10 cellular contexts compared by ENCODE assay signal in the genomic region with DNA sequence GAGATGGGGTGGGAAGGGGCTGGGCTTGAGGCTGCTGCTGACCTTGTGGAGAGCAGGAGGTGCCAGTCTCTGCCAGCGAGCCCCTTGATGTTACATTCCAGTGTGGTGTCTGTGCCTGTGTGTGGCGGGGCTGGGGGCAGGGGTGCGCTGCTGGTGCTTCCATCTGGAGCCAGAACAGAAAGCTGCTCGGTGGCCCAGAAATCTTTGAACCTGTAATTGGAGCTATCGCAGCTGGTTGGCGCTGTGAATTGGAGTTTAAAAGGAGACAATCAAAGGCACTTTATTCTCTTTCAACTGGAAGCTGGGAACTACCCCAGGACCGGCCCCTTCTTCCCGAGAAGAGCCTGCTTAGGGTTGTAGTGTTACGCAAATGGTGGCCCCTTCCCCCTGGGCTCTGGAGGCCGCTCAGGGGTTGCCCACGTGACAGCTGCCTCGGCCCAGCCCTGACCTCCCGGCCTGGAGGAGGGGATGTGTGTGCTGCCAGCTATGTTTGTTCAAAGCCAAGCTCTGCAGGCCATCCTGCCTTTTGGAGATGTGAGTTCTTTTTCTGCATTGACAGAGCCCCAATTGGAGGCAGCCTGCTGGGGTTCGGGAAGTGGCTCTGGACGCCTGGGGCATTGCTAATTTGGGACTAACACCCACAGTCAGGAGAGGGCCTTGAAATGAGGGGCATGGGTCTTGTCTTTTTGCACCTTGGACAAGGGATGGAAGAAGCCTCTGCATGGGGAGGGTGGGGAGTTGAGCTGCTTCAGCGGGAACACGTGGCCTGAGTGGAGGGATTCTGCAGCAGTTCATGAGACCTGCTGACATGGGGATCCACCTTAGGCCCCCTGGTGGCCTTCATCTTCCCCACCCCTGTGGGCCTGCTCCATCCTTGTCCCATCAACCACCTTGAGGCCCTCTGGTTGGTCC. TPM values are rescaled to one million over a fixed set of nuclear protein-coding genes. Genes with fewer than 3 reads are reported as not detected.
DNase-seq lines count a peak whose midpoint lies in the region; ATAC-seq, FAIRE-seq and TF ChIP-seq lines count a peak whose summit lies in the region.
"Had no signal": no experiment of that assay in that cellular context is flagged by ENCODE, and none has a peak within 500 bp of the region (broad histone marks: within the 10 kb centered on the region; RNA-seq: fewer than 3 reads in every experiment).

No MANE protein-coding gene starts in this region.

- H3K4me3 ChIP-seq in DOHH2 (ENCODE audit: low read length): no peak overlapping the region
- H3K4me3 ChIP-seq in cardiac muscle cell: no peak overlapping the region
- no peak overlapping the region for H3K4me3 ChIP-seq in osteoblast (ENCODE audit: insufficient read depth, low read length)

- FAIRE-seq in urothelium cell line (lab: Jason Lieb, UNC): no peak

- no peak overlapping the region for H3K27ac ChIP-seq in DOHH2 (ENCODE audit: low read depth, low read length)
- peak overlapping the region; percentile 37 for H3K27ac ChIP-seq in cardiac muscle cell
- H3K27ac ChIP-seq in osteoblast (ENCODE audit: low read depth, low read length): no peak overlapping the region

- ATAC-seq in HG02571 (IDR thresholded peaks at IDR 0.05; ENCODE audit: unreplicated experiment) (no peak), GM21576 (IDR thresholded peaks at IDR 0.05; ENCODE audit: unreplicated experiment) (no peak)

- no peaks in the 10 kb centered on the region for H3K9me3 ChIP-seq in DOHH2 (ENCODE audit: control insufficient read depth, insufficient read depth, low read length)
- H3K9me3 ChIP-seq in cardiac muscle cell (ENCODE audit: low read depth): no peaks in the 10 kb centered on the region
- no peaks in the 10 kb centered on the region for H3K9me3 ChIP-seq in osteoblast (ENCODE audit: low read depth, low read length)

- H4K20me1 ChIP-seq in DOHH2 (ENCODE audit: control insufficient read depth, insufficient read depth, low read depth, low read length): no peaks in the 10 kb centered on the region
- no peaks in the 10 kb centered on the region for H4K20me1 ChIP-seq in osteoblast (ENCODE audit: insufficient read depth, low read length)

- H3K4me1 ChIP-seq in DOHH2 (ENCODE audit: control insufficient read depth, low read length): no peaks in the 10 kb centered on the region
- H3K4me1 ChIP-seq in cardiac muscle cell (ENCODE audit: low read depth): peaks cover 14% of the 10 kb centered on the region
- H3K4me1 ChIP-seq in osteoblast (ENCODE audit: insufficient read depth, low read length): no peaks in the 10 kb centered on the region

- H3K79me2 ChIP-seq in DOHH2 (ENCODE audit: control insufficient read depth, low read length) (no peaks in the 10 kb centered on the region), osteoblast (ENCODE audit: insufficient read depth, low read length) (no peaks in the 10 kb centered on the region)

- H3K27me3 ChIP-seq in DOHH2 (ENCODE audit: control insufficient read depth, low read length): peaks cover 28% of the 10 kb centered on the region
- peaks cover 24% of the 10 kb centered on the region for H3K27me3 ChIP-seq in cardiac muscle cell
- H3K27me3 ChIP-seq in osteoblast (ENCODE audit: insufficient read depth, low read length): peaks cover 23% of the 10 kb centered on the region

- TF ChIP-seq CTCF in DOHH2 (IDR thresholded peaks at IDR 0.05; ENCODE audit: low read depth, low read length, poor library complexity, severe bottlenecking) (peak; percentile 29), cardiac muscle cell (IDR thresholded peaks at IDR 0.05; ENCODE audit: low read depth, low read length) (peak; percentile 53), osteoblast (IDR thresholded peaks at IDR 0.05; ENCODE audit: extremely low read depth, low read depth, low read length) (peak; percentile 46)

- H2AFZ ChIP-seq in osteoblast (ENCODE audit: low read length): no peak overlapping the region

- peak; percentile 65 for DNase-seq in UCSD-AML1 (lab: John Stamatoyannopoulos, UW; ENCODE audit: unreplicated experiment)
- peak; percentile 65 to 75 for DNase-seq in cardiac muscle cell (ENCODE audit: low read depth in 1 of 2, low spot score in 1 of 2)
- peak; percentile 76 for DNase-seq in osteoblast (ENCODE audit: insufficient read length, low spot score, missing footprints)
- DNase-seq in urothelium cell line (ENCODE audit: low spot score): no peak
- DNase-seq in stimulated activated naive CD4-positive, alpha-beta T cell treated with Interleukin-2 at 50 U/mL for 16 hours (lab: John Stamatoyannopoulos, UW): no peak
- DNase-seq: cerebellar nuclear complex; stimulated activated CD4-positive, alpha-beta T cell treated with anti-CD3 and anti-CD28 coated beads, Interleukin-4, amount 100 ng/mL, for 4 hours had no signal

- H3F3A ChIP-seq in DOHH2 (ENCODE audit: control insufficient read depth, insufficient read depth): no peaks in the 10 kb centered on the region

- H3K4me2 ChIP-seq in DOHH2 (ENCODE audit: low read length) (no peak overlapping the region), osteoblast (ENCODE audit: insufficient read depth, low read length) (peak overlapping the region; percentile 32)

- H3K9me2 ChIP-seq in DOHH2 (replicated peaks; ENCODE audit: control insufficient read depth, low read length): no peaks in the 10 kb centered on the region

- H3K36me3 ChIP-seq in DOHH2 (ENCODE audit: control insufficient read depth, low read length): no peaks in the 10 kb centered on the region
- no peaks in the 10 kb centered on the region for H3K36me3 ChIP-seq in cardiac muscle cell
- H3K36me3 ChIP-seq in osteoblast (ENCODE audit: insufficient read depth, low read length): no peaks in the 10 kb centered on the region

RNA-seq across cellular contexts. Expression of a gene that starts 14.0 kb away (rescaled TPM):
- 53.1 and 58.1 TPM in 2 replicates for total RNA-seq in cardiac muscle cell
- polyA plus RNA-seq in cardiac muscle cell: 16.4 and 16.8 TPM in 2 replicates
- 35.1 and 38.4 TPM in 2 replicates for total RNA-seq in osteoblast

RNA-seq across cellular contexts. Expression of a gene that starts 30.7 kb away (rescaled TPM):
- total RNA-seq in cardiac muscle cell (10.9 and 14.4 TPM in 2 replicates), osteoblast (0.36 and 0.59 TPM in 2 replicates)
- polyA plus RNA-seq in cardiac muscle cell: 3.3 and 4.1 TPM in 2 replicates

RNA-seq across cellular contexts. Expression of a gene that starts 41.4 kb away (rescaled TPM):
- 1.7 and 2.4 TPM in 2 replicates for total RNA-seq in cardiac muscle cell
- polyA plus RNA-seq in cardiac muscle cell: 0.35 and 0.42 TPM in 2 replicates
- total RNA-seq in osteoblast: 0.29 and 0.36 TPM in 2 replicates

RNA-seq across cellular contexts. Expression of a gene that starts 59.3 kb away (rescaled TPM):
- total RNA-seq in cardiac muscle cell: 54.6 and 73.4 TPM in 2 replicates
- polyA plus RNA-seq in cardiac muscle cell: 100 and 134 TPM in 2 replicates
- 27.4 and 28.6 TPM in 2 replicates for total RNA-seq in osteoblast

Comparison
In these comparisons a context has a peak if more than half of its experiments do, and no peak if none do; other contexts are left out.
1. DNase-seq: peak in UCSD-AML1 (single experiment), cardiac muscle cell (2 of 2) and osteoblast (single experiment); none in urothelium cell line (single experiment) and stimulated activated naive CD4-positive, alpha-beta T cell treated with Interleukin-2 at 50 U/mL for 16 hours (single experiment).
2. Peak in every context shown above with its lines, with median percentiles within 50 percentile points of each other: CTCF ChIP-seq.